In genomic region chr11:133133053-133133452, GRCh38 we compare ENCODE assay signal across 16 cellular contexts.
DNase-seq lines count a peak whose midpoint lies in the region; ATAC-seq and TF ChIP-seq lines count a peak whose summit lies in the region.
"Had no signal": no experiment of that assay in that cellular context is flagged by ENCODE, and none has a peak within 500 bp of the region (broad histone marks: within the 10 kb centered on the region; RNA-seq: fewer than 3 reads in every experiment).

No MANE protein-coding gene starts in this region.

- H3K27ac ChIP-seq in IMR-90 (ENCODE audit: insufficient read depth, low read length): no peak overlapping the region
- H3K27ac ChIP-seq: A549, BLaER1, HL-60, KMS-11 had no signal

- H3K27me3 Mint-ChIP-seq in nephron progenitor cell (ENCODE audit: low read depth, poor library complexity): peaks cover 29% of the 10 kb centered on the region

- POLR2A ChIA-PET in IMR-90 (lab: Charles Lee; ENCODE audit: unreplicated experiment): no interaction called here

- H4K20me1 ChIP-seq in IMR-90 (ENCODE audit: insufficient read depth, low read length): no peaks in the 10 kb centered on the region
- H4K20me1 ChIP-seq: BLaER1 had no signal

- no peaks in the 10 kb centered on the region for H3K4me1 ChIP-seq in IMR-90 (ENCODE audit: control insufficient read depth, insufficient read depth, low read length)
- H3K4me1 ChIP-seq: A549, BLaER1, Caco-2 had no signal

- TF ChIP-seq POLR2A in IMR-90 (IDR thresholded peaks at IDR 0.05; ENCODE audit: low read depth, low read length): no peak

- no peak overlapping the region for H4K91ac ChIP-seq in IMR-90 (ENCODE audit: insufficient read depth, low read depth, low read length)

- H3K4ac ChIP-seq in IMR-90 (ENCODE audit: low read depth, low read length): no peak overlapping the region

- no peaks in the 10 kb centered on the region for H3K36me3 ChIP-seq in IMR-90 (ENCODE audit: control insufficient read depth, insufficient read depth, low read length)
- H3K36me3 ChIP-seq: BLaER1 had no signal

- H4K8ac ChIP-seq in IMR-90 (ENCODE audit: low read depth in 2 of 2, low read length in 2 of 2): no peak overlapping the region

- in situ Hi-C loops in IMR-90 (cut with MboI; ENCODE audit: low sequenced_read_pairs): no loop called here

- dilution Hi-C loops in IMR-90 (cut with HindIII; ENCODE audit: low sequenced_read_pairs, unreplicated experiment): no loop called here

- no peak for TF ChIP-seq RAD21 in IMR-90 (IDR thresholded peaks at IDR 0.05; ENCODE audit: low read length)

- no peaks in the 10 kb centered on the region for H3K4me1 Mint-ChIP-seq in nephron progenitor cell
- H3K4me1 Mint-ChIP-seq: CD8-positive, alpha-beta memory T cell had no signal

- no peaks in the 10 kb centered on the region for H3K27me3 ChIP-seq in IMR-90 (ENCODE audit: control insufficient read depth, insufficient read depth, low read length)
- H3K27me3 ChIP-seq: BLaER1 had no signal

- H3K9me3 Mint-ChIP-seq in nephron progenitor cell: no peaks in the 10 kb centered on the region
- H3K9me3 Mint-ChIP-seq: CD8-positive, alpha-beta memory T cell had no signal

- no peak overlapping the region for H3K18ac ChIP-seq in IMR-90 (ENCODE audit: low read depth, low read length)

- H3K9me3 ChIP-seq in IMR-90 (ENCODE audit: control insufficient read depth, insufficient read depth, low read length): peaks cover 15% of the 10 kb centered on the region
- H3K9me3 ChIP-seq: A549, BLaER1, Caco-2 had no signal

- no peak overlapping the region for H3K23ac ChIP-seq in IMR-90 (ENCODE audit: low read depth, low read length)

- H2BK5ac ChIP-seq in IMR-90 (ENCODE audit: low read depth, low read length, poor library complexity, severe bottlenecking): no peak overlapping the region

- H3K27ac Mint-ChIP-seq in nephron progenitor cell: no peak overlapping the region

- no TSS peak for BruUV-seq in IMR-90 (replicated peaks; lab: Mats Ljungman, UMichigan)

- intact Hi-C loops in IMR-90 (cut with micrococcal nuclease): no loop called here

- no peak overlapping the region for H3K56ac ChIP-seq in IMR-90 (ENCODE audit: extremely low read depth, insufficient read depth, low read length)

- H2AK9ac ChIP-seq in IMR-90 (replicated peaks; ENCODE audit: low read depth, low read length, poor library complexity): no peak overlapping the region

- peak; percentile 12 for DNase-seq in AG10803 (ENCODE audit: low read depth)
- peak; percentile 1 for DNase-seq in EL
- DNase-seq in IMR-90: no peak
- peak; percentile 63 for DNase-seq in islet precursor cell
- DNase-seq in KG1 (lab: John Stamatoyannopoulos, UW): no peak
- DNase-seq in nephron progenitor cell: no peak
- DNase-seq: AML-193; Caco-2; CD8-positive, alpha-beta memory T cell; DND-41; HCEC 1CT had no signal

- H3K4me3 ChIP-seq in AG10803 (ENCODE audit: low read length) (no peak overlapping the region), IMR-90 (ENCODE audit: insufficient read depth, low read depth, low read length) (no peak overlapping the region)
- H3K4me3 ChIP-seq: A549, BLaER1 had no signal

- WGBS in IMR-90 (ENCODE audit: extremely low coverage in 2 of 2, insufficient read length in 1 of 2), 2 experiments: 0% methylated on average over 1 of the region's 3 CpGs; no CpG with 5 or more reads in 1 of the 2 experiments

- CTCF ChIA-PET in IMR-90 (lab: Yijun Ruan, JAX): no interaction called here

- H3K9ac ChIP-seq in IMR-90 (ENCODE audit: low read depth, low read length): no peak overlapping the region
- H3K9ac ChIP-seq: BLaER1, KMS-11 had no signal

- ATAC-seq in IMR-90 (ENCODE audit: low read depth) (no peak), GM21423 (IDR thresholded peaks at IDR 0.05; ENCODE audit: unreplicated experiment) (no peak)
- ATAC-seq: A549 had no signal

- H2BK15ac ChIP-seq in IMR-90 (ENCODE audit: low read depth, low read length): no peak overlapping the region

- no peak overlapping the region for H2BK120ac ChIP-seq in IMR-90 (ENCODE audit: low read depth, low read length)

- no peak overlapping the region for H4K5ac ChIP-seq in IMR-90 (ENCODE audit: low read depth, low read length)

- H2AK5ac ChIP-seq in IMR-90 (ENCODE audit: low read depth, low read length): no peak overlapping the region

- no peaks in the 10 kb centered on the region for H3K9me1 ChIP-seq in IMR-90 (ENCODE audit: insufficient read depth, low read length)

- H3K4me3 Mint-ChIP-seq in nephron progenitor cell: no peak overlapping the region
- H3K4me3 Mint-ChIP-seq: CD8-positive, alpha-beta memory T cell had no signal

- H3K36me3 Mint-ChIP-seq in nephron progenitor cell (ENCODE audit: low read depth): no peaks in the 10 kb centered on the region
- H3K36me3 Mint-ChIP-seq: CD8-positive, alpha-beta memory T cell had no signal

- H3K4me2 ChIP-seq in IMR-90 (ENCODE audit: low read depth, low read length): no peak overlapping the region
- H3K4me2 ChIP-seq: A549, BLaER1, KMS-11 had no signal

- H2BK20ac ChIP-seq in IMR-90 (ENCODE audit: low read depth, low read length): no peak overlapping the region

- H2AFZ ChIP-seq in IMR-90 (replicated peaks; ENCODE audit: low read length, poor library complexity): no peak overlapping the region

- H3K14ac ChIP-seq in IMR-90 (replicated peaks; ENCODE audit: low read depth, low read length): no peak overlapping the region

- no peaks in the 10 kb centered on the region for H3K79me1 ChIP-seq in IMR-90 (ENCODE audit: low read depth in 1 of 2, low read length in 2 of 2)

- TF ChIP-seq CTCF in AG10803 (conservative IDR thresholded peaks at IDR 0.05; ENCODE audit: low read length) (no peak), IMR-90 (conservative IDR thresholded peaks at IDR 0.05; ENCODE audit: low read depth, low read length) (no peak), nephron progenitor cell (IDR thresholded peaks at IDR 0.05) (no peak)

TF ChIP-seq in IMR-90, 13 proteins besides CTCF, POLR2A, EP300 and RAD21:
- TF ChIP-seq CEBPB (IDR thresholded peaks at IDR 0.05; ENCODE audit: low read depth, low read length) (peak; percentile 43; the same call in 1 of the 2 replicates), MXI1 (IDR thresholded peaks at IDR 0.05; ENCODE audit: borderline replicate concordance, low read depth, low read length) (no peak)

Comparison
In these comparisons a context has a peak if more than half of its experiments do, and no peak if none do; other contexts are left out.
1. DNase-seq: peak in AG10803 (single experiment), EL (single experiment) and islet precursor cell (single experiment); none in IMR-90 (single experiment), KG1 (single experiment) and nephron progenitor cell (single experiment).